ENCODE assay signal across 12 cellular contexts in the genomic region with DNA sequence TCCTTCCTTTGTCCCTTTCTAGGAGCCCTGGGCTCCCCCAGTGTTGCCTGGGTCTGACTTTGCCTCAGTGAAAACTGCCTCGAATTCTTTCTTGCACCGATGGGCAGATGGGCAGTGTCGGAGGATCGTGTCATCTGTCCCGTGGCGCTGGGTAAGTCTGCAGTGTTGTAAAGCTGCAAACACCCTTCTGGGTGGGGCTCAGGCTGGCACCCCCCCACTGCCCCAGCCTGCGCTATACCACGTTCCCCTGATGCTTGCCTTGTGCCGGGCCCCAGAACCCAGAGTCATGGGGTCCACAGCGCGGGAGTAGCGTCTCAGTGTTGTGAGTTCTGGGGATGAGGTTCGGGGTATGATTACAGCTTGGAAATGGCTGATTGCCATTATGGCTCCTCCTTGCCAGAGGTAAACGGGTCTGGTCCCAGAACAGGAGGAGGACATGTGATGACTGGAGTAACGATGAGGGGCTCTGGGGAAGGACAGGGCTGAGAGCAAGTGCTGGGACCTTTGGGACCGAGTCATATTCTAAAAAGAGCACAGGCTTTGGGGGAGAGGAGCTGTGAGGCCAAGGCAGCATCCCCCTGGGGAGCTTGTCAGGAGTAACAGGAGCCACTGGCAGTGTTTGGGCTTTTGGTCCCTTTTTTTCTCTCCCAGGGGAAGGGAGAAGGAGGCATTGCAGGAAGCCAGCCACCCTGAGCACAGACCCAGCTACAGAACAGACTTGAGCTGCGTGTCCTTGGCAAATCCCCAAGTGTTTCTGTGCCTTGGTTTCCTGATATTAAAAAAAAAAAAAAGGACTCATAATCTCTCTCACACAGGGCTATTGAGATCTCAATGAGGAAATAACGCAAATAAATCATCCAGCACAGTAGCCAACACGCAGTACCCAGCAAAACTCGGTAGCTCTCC. TPM values are rescaled to one million over a fixed set of nuclear protein-coding genes. Genes with fewer than 3 reads are reported as not detected.
DNase-seq lines count a peak whose midpoint lies in the region; ATAC-seq and TF ChIP-seq lines count a peak whose summit lies in the region.
"Had no signal": no experiment of that assay in that cellular context is flagged by ENCODE, and none has a peak within 500 bp of the region (broad histone marks: within the 10 kb centered on the region; RNA-seq: fewer than 3 reads in every experiment).

No MANE protein-coding gene starts in this region.

- DNase-seq in NCI-H1694 (lab: John Stamatoyannopoulos, UW) (peak; percentile 39), WTC11 (ENCODE audit: low spot score) (peak; percentile 6), sigmoid colon (peak; percentile 64), CD1c-positive myeloid dendritic cell (ENCODE audit: extremely low spot score) (no peak)
- DNase-seq in NK-92 treated with Interleukin-12 subunit alpha and Interleukin-12 subunit beta, amount 100 ng/mL, for 24 hours (lab: John Stamatoyannopoulos, UW), result no peak
- DNase-seq: DMS 273 treated with DMSO at 0.1 percent for 48 hours, NCI-H446 had no signal

- peaks cover 62% of the 10 kb centered on the region for H3K4me1 Mint-ChIP-seq in WTC11

- H3K4me3 ChIP-seq in iPS-18a (ENCODE audit: low read length) (peak overlapping the region; percentile 65), sigmoid colon (no peak overlapping the region)
- H3K4me3 ChIP-seq: SJCRH30 had no signal

- ATAC-seq in WTC11 (no peak), HG02798 (IDR thresholded peaks at IDR 0.05; ENCODE audit: poor library complexity, unreplicated experiment) (no peak), HG03196 (IDR thresholded peaks at IDR 0.05; ENCODE audit: unreplicated experiment) (no peak)

- no peaks in the 10 kb centered on the region for H3K9me3 ChIP-seq in iPS-18a (ENCODE audit: control insufficient read depth, low read depth, low read length)
- no peaks in the 10 kb centered on the region for H3K9me3 ChIP-seq in sigmoid colon
- H3K9me3 ChIP-seq: SJCRH30 had no signal

- peaks cover 31% of the 10 kb centered on the region for H3K36me3 Mint-ChIP-seq in WTC11

- POLR2A ChIA-PET in WTC11 (lab: Charles Lee), result no interaction called here

- CTCF ChIA-PET in WTC11 (lab: Charles Lee), result interaction anchor here (0.6 to 5.1 kb wide), 10 partner anchors 44 to 605 kb away, joined by 3 to 35 read pairs (median 3); no protein-coding TSS in a partner anchor

- peaks cover 40% of the 10 kb centered on the region for H3K4me1 ChIP-seq in iPS-18a (ENCODE audit: control insufficient read depth, low read depth, low read length)
- peaks cover 0 to 24% (median 10%) of the 10 kb centered on the region in 4 donors for H3K4me1 ChIP-seq in sigmoid colon
- H3K4me1 ChIP-seq: SJCRH30 had no signal

- H3K27ac ChIP-seq in iPS-18a (ENCODE audit: low read length) (no peak overlapping the region), sigmoid colon (no peak overlapping the region)

- H3K9me3 Mint-ChIP-seq in WTC11, result 0 out of 2 replicates have a peak, but pooled peaks cover 7% of the 10 kb centered on the region
- H3K9me3 Mint-ChIP-seq: dendritic cell treated with granulocyte-macrophage colony-stimulating factor and Interleukin-4, amounts not matched to agents 40 ng/mL and 50 ng/mL, for 4 days had no signal

- TF ChIP-seq CTCF in WTC11 (IDR thresholded peaks at IDR 0.05) (no peak), sigmoid colon (IDR thresholded peaks at IDR 0.05) (no peak)

- peaks cover 46% of the 10 kb centered on the region for H3K27me3 Mint-ChIP-seq in WTC11 (ENCODE audit: low read depth)

- H3K4me3 Mint-ChIP-seq in WTC11, result peak overlapping the region; percentile 65
- H3K4me3 Mint-ChIP-seq: dendritic cell treated with granulocyte-macrophage colony-stimulating factor and Interleukin-4, amounts not matched to agents 40 ng/mL and 50 ng/mL, for 4 days had no signal

- H3K36me3 ChIP-seq in iPS-18a (ENCODE audit: control insufficient read depth, low read depth, low read length) (no peaks in the 10 kb centered on the region), sigmoid colon (no peaks in the 10 kb centered on the region)

- H3K9ac ChIP-seq in iPS-18a (ENCODE audit: low read length), result peak overlapping the region; percentile 60

- TF ChIP-seq EP300 in sigmoid colon (IDR thresholded peaks at IDR 0.05), result no peak

- no peak overlapping the region for H3K27ac Mint-ChIP-seq in WTC11
- H3K27ac Mint-ChIP-seq: dendritic cell treated with granulocyte-macrophage colony-stimulating factor and Interleukin-4, amounts not matched to agents 40 ng/mL and 50 ng/mL, for 4 days had no signal

- intact Hi-C loops in sigmoid colon (cut with DNase I), result no loop called here

- peaks cover 58% of the 10 kb centered on the region for H3K27me3 ChIP-seq in iPS-18a (ENCODE audit: control insufficient read depth, insufficient read depth, low read length)
- peaks cover 4 to 68% (median 40%) of the 10 kb centered on the region in 3 donors for H3K27me3 ChIP-seq in sigmoid colon
- H3K27me3 ChIP-seq: SJCRH30 had no signal

- WGBS in sigmoid colon, 2 donors, result 16 to 47% methylated on average over 20 of the region's 20 CpGs

- TF ChIP-seq POLR2A in sigmoid colon (IDR thresholded peaks at IDR 0.05), result no peak

TF ChIP-seq in WTC11, 78 proteins besides CTCF, POLR2A, EP300 and RAD21:
- no peak for TF ChIP-seq OVOL2 (CRISPR knock-in tag; IDR thresholded peaks at IDR 0.05; ENCODE audit: borderline replicate concordance)
- TF ChIP-seq, protein P1, sequence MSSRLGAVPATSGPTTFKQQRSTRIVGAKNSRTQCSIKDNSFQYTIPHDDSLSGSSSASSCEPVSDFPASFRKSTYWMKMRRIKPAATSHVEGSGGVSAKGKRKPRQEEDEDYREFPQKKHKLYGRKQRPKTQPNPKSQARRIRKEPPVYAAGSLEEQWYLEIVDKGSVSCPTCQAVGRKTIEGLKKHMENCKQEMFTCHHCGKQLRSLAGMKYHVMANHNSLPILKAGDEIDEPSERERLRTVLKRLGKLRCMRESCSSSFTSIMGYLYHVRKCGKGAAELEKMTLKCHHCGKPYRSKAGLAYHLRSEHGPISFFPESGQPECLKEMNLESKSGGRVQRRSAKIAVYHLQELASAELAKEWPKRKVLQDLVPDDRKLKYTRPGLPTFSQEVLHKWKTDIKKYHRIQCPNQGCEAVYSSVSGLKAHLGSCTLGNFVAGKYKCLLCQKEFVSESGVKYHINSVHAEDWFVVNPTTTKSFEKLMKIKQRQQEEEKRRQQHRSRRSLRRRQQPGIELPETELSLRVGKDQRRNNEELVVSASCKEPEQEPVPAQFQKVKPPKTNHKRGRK (CRISPR knock-in tag; IDR thresholded peaks at IDR 0.05; ENCODE audit: borderline replicate concordance), result no peak
- no peak for TF ChIP-seq RELA (CRISPR knock-in tag; IDR thresholded peaks at IDR 0.05; ENCODE audit: borderline replicate concordance)
- TF ChIP-seq NFYB (CRISPR knock-in tag; conservative IDR thresholded peaks at IDR 0.05; ENCODE audit: low read depth), result no peak
- TF ChIP-seq RORB (CRISPR knock-in tag; IDR thresholded peaks at IDR 0.05), result no peak
- no peak for TF ChIP-seq GRHL2 (CRISPR knock-in tag; IDR thresholded peaks at IDR 0.05; ENCODE audit: insufficient replicate concordance, severe bottlenecking)
- TF ChIP-seq NFATC4 (CRISPR knock-in tag; IDR thresholded peaks at IDR 0.05), result no peak
- no peak for TF ChIP-seq JUN (CRISPR knock-in tag; IDR thresholded peaks at IDR 0.05)
- no peak for TF ChIP-seq GABPB1 (CRISPR knock-in tag; IDR thresholded peaks at IDR 0.05)
- TF ChIP-seq TP53 (CRISPR knock-in tag; IDR thresholded peaks at IDR 0.05), result no peak
- no peak for TF ChIP-seq ZNF219 (CRISPR knock-in tag; IDR thresholded peaks at IDR 0.05; ENCODE audit: borderline replicate concordance)
- TF ChIP-seq, protein P2, sequence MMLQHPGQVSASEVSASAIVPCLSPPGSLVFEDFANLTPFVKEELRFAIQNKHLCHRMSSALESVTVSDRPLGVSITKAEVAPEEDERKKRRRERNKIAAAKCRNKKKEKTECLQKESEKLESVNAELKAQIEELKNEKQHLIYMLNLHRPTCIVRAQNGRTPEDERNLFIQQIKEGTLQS (CRISPR knock-in tag; conservative IDR thresholded peaks at IDR 0.05), result no peak
- TF ChIP-seq, protein P3, sequence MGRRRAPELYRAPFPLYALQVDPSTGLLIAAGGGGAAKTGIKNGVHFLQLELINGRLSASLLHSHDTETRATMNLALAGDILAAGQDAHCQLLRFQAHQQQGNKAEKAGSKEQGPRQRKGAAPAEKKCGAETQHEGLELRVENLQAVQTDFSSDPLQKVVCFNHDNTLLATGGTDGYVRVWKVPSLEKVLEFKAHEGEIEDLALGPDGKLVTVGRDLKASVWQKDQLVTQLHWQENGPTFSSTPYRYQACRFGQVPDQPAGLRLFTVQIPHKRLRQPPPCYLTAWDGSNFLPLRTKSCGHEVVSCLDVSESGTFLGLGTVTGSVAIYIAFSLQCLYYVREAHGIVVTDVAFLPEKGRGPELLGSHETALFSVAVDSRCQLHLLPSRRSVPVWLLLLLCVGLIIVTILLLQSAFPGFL (CRISPR knock-in tag; IDR thresholded peaks at IDR 0.05; ENCODE audit: borderline replicate concordance), result no peak
- TF ChIP-seq, protein P4, sequence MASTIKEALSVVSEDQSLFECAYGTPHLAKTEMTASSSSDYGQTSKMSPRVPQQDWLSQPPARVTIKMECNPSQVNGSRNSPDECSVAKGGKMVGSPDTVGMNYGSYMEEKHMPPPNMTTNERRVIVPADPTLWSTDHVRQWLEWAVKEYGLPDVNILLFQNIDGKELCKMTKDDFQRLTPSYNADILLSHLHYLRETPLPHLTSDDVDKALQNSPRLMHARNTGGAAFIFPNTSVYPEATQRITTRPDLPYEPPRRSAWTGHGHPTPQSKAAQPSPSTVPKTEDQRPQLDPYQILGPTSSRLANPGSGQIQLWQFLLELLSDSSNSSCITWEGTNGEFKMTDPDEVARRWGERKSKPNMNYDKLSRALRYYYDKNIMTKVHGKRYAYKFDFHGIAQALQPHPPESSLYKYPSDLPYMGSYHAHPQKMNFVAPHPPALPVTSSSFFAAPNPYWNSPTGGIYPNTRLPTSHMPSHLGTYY (CRISPR knock-in tag; IDR thresholded peaks at IDR 0.05), result no peak
- no peak for TF ChIP-seq ELF4 (CRISPR knock-in tag; IDR thresholded peaks at IDR 0.05; ENCODE audit: low read depth)
- no peak for TF ChIP-seq ZNF121 (CRISPR knock-in tag; IDR thresholded peaks at IDR 0.05)

RNA-seq across cellular contexts. Expression of a gene that starts 4.3 kb away (rescaled TPM):
- total RNA-seq in WTC11 (2021) (0.05 to 0.07 TPM in 2 of 3 replicates, not detected in the other), sigmoid colon (not detected)
- polyA plus RNA-seq in sigmoid colon, result not detected

Comparison
In these comparisons a context has a peak if more than half of its experiments do, and no peak if none do; other contexts are left out.
1. DNase-seq: peak in NCI-H1694 (single experiment), WTC11 (single experiment) and sigmoid colon (single experiment); none in CD1c-positive myeloid dendritic cell (single experiment) and NK-92 treated with Interleukin-12 subunit alpha and Interleukin-12 subunit beta, amount 100 ng/mL, for 24 hours (single experiment).